In genomic region chr1:226342656-226343055, GRCh38 we compare ENCODE assay signal across 31 cellular contexts. TPM values are rescaled to one million over a fixed set of nuclear protein-coding genes. Genes with fewer than 3 reads are reported as not detected.
DNase-seq lines count a peak whose midpoint lies in the region; ATAC-seq, FAIRE-seq and TF ChIP-seq lines count a peak whose summit lies in the region.
"Had no signal": no experiment of that assay in that cellular context is flagged by ENCODE, and none has a peak within 500 bp of the region (broad histone marks: within the 10 kb centered on the region; RNA-seq: fewer than 3 reads in every experiment).

No MANE protein-coding gene starts in this region.

- no peak for TF ChIP-seq CTCF in HepG2 (CRISPR knock-in tag; IDR thresholded peaks at IDR 0.05)
- no peak for TF ChIP-seq CTCF in right lobe of liver (IDR thresholded peaks at IDR 0.05)
- TF ChIP-seq CTCF in K562 (IDR thresholded peaks at IDR 0.05 in 2 of 3, conservative IDR thresholded peaks at IDR 0.05 in 1 of 3; ENCODE audit: insufficient read depth in 2 of 3, low read depth in 1 of 3, low read length in 3 of 3) = no peak

- intact Hi-C loops in HepG2 (cut with micrococcal nuclease; ENCODE audit: unreplicated experiment) = no loop called here
- intact Hi-C loops in right lobe of liver (cut with DNase I) = no loop called here
- intact Hi-C loops in K562 (cut with micrococcal nuclease) = no loop called here

- H2AFZ ChIP-seq in HepG2 (ENCODE audit: low read length) = no peak overlapping the region
- no peak overlapping the region for H2AFZ ChIP-seq in K562 (ENCODE audit: low read depth, low read length)

- in situ Hi-C loops in HepG2 (cut with HindIII; ENCODE audit: extremely low pct_ligation_motif_present, low pct_unique_long_range_greater_than_20kb) (no loop called here), K562 (cut with MboI) (no loop called here)

- no peaks in the 10 kb centered on the region; a peak in 1 of 5 replicates for H3K27me3 ChIP-seq in HepG2 (ENCODE audit: control insufficient read depth in 1 of 2, insufficient read depth in 2 of 2, low read length in 2 of 2)
- no peaks in the 10 kb centered on the region for H3K27me3 ChIP-seq in right lobe of liver
- no peaks in the 10 kb centered on the region for H3K27me3 ChIP-seq in K562 (ENCODE audit: control insufficient read depth in 2 of 2, insufficient read depth in 2 of 2, low read length in 2 of 2)
- H3K27me3 ChIP-seq: BE2C; BLaER1; BLaER1 treated with 17β-estradiol and CSF1 and Interleukin-3, amounts not matched to agents 10 nM and 100 nM had no signal

- DNase-seq in HepG2 (ENCODE audit: low spot score) (no peak), right lobe of liver (no peak), K562 (ENCODE audit: extremely low read depth in 1 of 4, low spot score in 3 of 4) (no peak)
- DNase-seq in activated CD4-positive, CD25-positive, alpha-beta regulatory T cell treated with anti-CD3 and anti-CD28 coated beads, Interleukin-2, amount 50 U/mL, for 72 hours = no peak
- DNase-seq: 8988T; ACHN; AML-193; BE2C; C1 segment of cervical spinal cord; Caco-2; Calu3; CD4-positive, alpha-beta memory T cell; CD4-positive, alpha-beta T cell; CD4-positive, CD25-positive, alpha-beta regulatory T cell; CD8-positive, alpha-beta memory T cell; CD8-positive, alpha-beta T cell; COR-L47; DMS 273 treated with DMSO at 0.1 percent for 48 hours; DMS153; DMS53; DMS79; DMS79 treated with DMSO at 0.1 percent for 48 hours; DND-41; EL had no signal

- TF ChIP-seq POLR2A in HepG2 (IDR thresholded peaks at IDR 0.05; ENCODE audit: insufficient read depth in 1 of 2, low read depth in 2 of 2, low read length in 2 of 2) (no peak), right lobe of liver (IDR thresholded peaks at IDR 0.05) (no peak), K562 (conservative IDR thresholded peaks at IDR 0.05) (no peak)

- H4K20me1 ChIP-seq in HepG2 (ENCODE audit: insufficient read depth, low read length) (no peaks in the 10 kb centered on the region), K562 (replicated peaks; ENCODE audit: control insufficient read depth, insufficient read depth, low read length) (no peaks in the 10 kb centered on the region)
- H4K20me1 ChIP-seq: BLaER1; BLaER1 treated with 17β-estradiol and CSF1 and Interleukin-3, amounts not matched to agents 10 nM and 100 nM had no signal

- no peaks in the 10 kb centered on the region for H3K36me3 ChIP-seq in HepG2 (replicated peaks in 1 of 2; ENCODE audit: control insufficient read depth in 1 of 2, insufficient read depth in 2 of 2, low read length in 2 of 2)
- H3K36me3 ChIP-seq in right lobe of liver = no peaks in the 10 kb centered on the region
- H3K36me3 ChIP-seq in K562 (ENCODE audit: control insufficient read depth, insufficient read depth, low read length) = no peaks in the 10 kb centered on the region
- H3K36me3 ChIP-seq: BE2C; BLaER1; BLaER1 treated with 17β-estradiol and CSF1 and Interleukin-3, amounts not matched to agents 10 nM and 100 nM had no signal

- WGBS in HepG2 (ENCODE audit: low lambda C conversion rate) = 62% methylated on average over 2 of the region's 2 CpGs
- WGBS in right lobe of liver (ENCODE audit: insufficient coverage, low coverage, low lambda C conversion rate, missing lambda C conversion rate) = 50% methylated on average over 2 of the region's 2 CpGs
- WGBS in K562 (ENCODE audit: insufficient coverage, low coverage, missing lambda C conversion rate) = 11% methylated on average over 1 of the region's 2 CpGs

- H3K9ac ChIP-seq in HepG2 (ENCODE audit: insufficient read depth, low read depth, low read length) = no peak overlapping the region
- H3K9ac ChIP-seq in K562 (ENCODE audit: insufficient read depth in 1 of 2, low read depth in 2 of 2, low read length in 2 of 2) = no peak overlapping the region
- H3K9ac ChIP-seq: BLaER1; BLaER1 treated with 17β-estradiol and CSF1 and Interleukin-3, amounts not matched to agents 10 nM and 100 nM had no signal

- no peaks in the 10 kb centered on the region for H3K79me2 ChIP-seq in HepG2 (ENCODE audit: insufficient read depth, low read length)
- no peaks in the 10 kb centered on the region for H3K79me2 ChIP-seq in K562 (ENCODE audit: control insufficient read depth, insufficient read depth, low read length)

- TF ChIP-seq EP300 in HepG2 (IDR thresholded peaks at IDR 0.05; ENCODE audit: low read depth in 2 of 2, low read length in 2 of 2) (no peak), HepG2 (CRISPR knock-in tag; IDR thresholded peaks at IDR 0.05; ENCODE audit: borderline replicate concordance) (no peak), K562 (IDR thresholded peaks at IDR 0.05; ENCODE audit: low read length) (no peak)

- TF ChIP-seq RAD21 in HepG2 (CRISPR knock-in tag; IDR thresholded peaks at IDR 0.05) (no peak), K562 (CRISPR knock-in tag; conservative IDR thresholded peaks at IDR 0.05 in 1 of 2, IDR thresholded peaks at IDR 0.05 in 1 of 2) (no peak)

- H3K4me1 ChIP-seq in HepG2 (ENCODE audit: insufficient read depth, low read length) (no peaks in the 10 kb centered on the region), right lobe of liver (no peaks in the 10 kb centered on the region), K562 (replicated peaks in 1 of 2; ENCODE audit: control insufficient read depth in 2 of 2, insufficient read depth in 2 of 2, low read length in 2 of 2) (no peaks in the 10 kb centered on the region)
- H3K4me1 ChIP-seq: A549; BE2C; BLaER1 treated with 17β-estradiol and CSF1 and Interleukin-3, amounts not matched to agents 10 nM and 100 nM; Caco-2 had no signal

- CTCF ChIA-PET in HepG2 (lab: Yijun Ruan, JAX; ENCODE audit: low intra/inter-chr PET ratio, low total read pairs) = no interaction called here
- CTCF ChIA-PET in K562 (lab: Yijun Ruan, JAX; ENCODE audit: low intra/inter-chr PET ratio) = no interaction called here

- H3K27ac ChIP-seq in HepG2 (ENCODE audit: extremely low read length, insufficient read depth, low read length) (no peak overlapping the region), right lobe of liver (no peak overlapping the region), K562 (ENCODE audit: extremely low read depth, low read depth, low read length) (no peak overlapping the region)
- H3K27ac ChIP-seq: 22Rv1; A549; BLaER1; BLaER1 treated with 17β-estradiol and CSF1 and Interleukin-3, amounts not matched to agents 10 nM and 100 nM; C4-2B had no signal

- POLR2A ChIA-PET in HepG2 (lab: Yijun Ruan, JAX) = no interaction called here
- POLR2A ChIA-PET in K562 (lab: Yijun Ruan, JAX) = interaction anchor here (1.0 kb wide), 1 partner anchor 9 kb away, joined by 3 read pairs; no protein-coding TSS in a partner anchor

- BruUV-seq in HepG2 (replicated peaks; lab: Mats Ljungman, UMichigan) (no TSS peak), K562 (replicated peaks; lab: Mats Ljungman, UMichigan) (no TSS peak)

- H3K9me3 ChIP-seq in HepG2 (ENCODE audit: low read length) (peaks cover 8% of the 10 kb centered on the region), right lobe of liver (no peaks in the 10 kb centered on the region), K562 (replicated peaks; ENCODE audit: control insufficient read depth, insufficient read depth, low read depth, low read length) (peaks cover 11% of the 10 kb centered on the region)
- H3K9me3 ChIP-seq: BE2C had no signal

- no peak for FAIRE-seq in HepG2 (lab: Jason Lieb, UNC)
- FAIRE-seq in K562 (lab: Jason Lieb, UNC) = no peak
- FAIRE-seq: A204.1, A549, D721Med had no signal

- no peak overlapping the region for H3K4me3 ChIP-seq in HepG2 (replicated peaks in 1 of 3; ENCODE audit: insufficient read depth in 1 of 3, low read depth in 2 of 3, low read length in 3 of 3)
- H3K4me3 ChIP-seq in right lobe of liver = no peak overlapping the region
- H3K4me3 ChIP-seq in K562 = no peak overlapping the region
- H3K4me3 ChIP-seq: A549; BLaER1; BLaER1 treated with 17β-estradiol and CSF1 and Interleukin-3, amounts not matched to agents 10 nM and 100 nM had no signal

- H3K4me2 ChIP-seq in HepG2 (ENCODE audit: low read depth, low read length) (no peak overlapping the region), K562 (ENCODE audit: insufficient read depth, low read length) (no peak overlapping the region)
- H3K4me2 ChIP-seq: A549; BLaER1; BLaER1 treated with 17β-estradiol and CSF1 and Interleukin-3, amounts not matched to agents 10 nM and 100 nM had no signal

- ATAC-seq in HepG2 = no peak
- no peak for ATAC-seq in right lobe of liver
- no peak for ATAC-seq in K562
- ATAC-seq: A549; CD8-positive, alpha-beta T cell had no signal

- H3K9me1 ChIP-seq in K562 (ENCODE audit: control insufficient read depth, insufficient read depth, low read length) = no peaks in the 10 kb centered on the region

RNA-seq across cellular contexts. Expression of gene LIN9, which starts 33.7 kb away (rescaled TPM):
- total RNA-seq in HepG2 (2016; rRNA removed; fragmentation: Illumina TruSeq; extraction: Trizol) = 10.0 and 15.8 TPM in 2 replicates
- total RNA-seq in HepG2 (2016; cell fraction: cytosol; rRNA removed; fragmentation: Illumina TruSeq; extraction: Trizol; ENCODE audit: low read depth) = 4.3 and 5.1 TPM in 2 replicates
- 9.7 and 14.6 TPM in 2 replicates for total RNA-seq in HepG2 (2016; cell fraction: insoluble cytoplasmic fraction; rRNA removed; fragmentation: Illumina TruSeq; extraction: Trizol)
- 4.7 and 5.9 TPM in 2 replicates for total RNA-seq in HepG2 (2016; cell fraction: membrane; rRNA removed; fragmentation: Illumina TruSeq; extraction: Trizol)
- 8.9 and 10.4 TPM in 2 replicates for total RNA-seq in HepG2 (2016; cell fraction: nucleus; rRNA removed; fragmentation: Illumina TruSeq; extraction: Trizol)
- polyA plus RNA-seq in HepG2 (2011; rRNA removed) = 1.7 and 3.0 TPM in 2 replicates
- polyA plus RNA-seq in HepG2 (2011; cell fraction: cytosol; rRNA removed) = 1.2 and 1.3 TPM in 2 replicates
- polyA plus RNA-seq in HepG2 (2011; cell fraction: nucleus; rRNA removed) = 1.2 and 1.3 TPM in 2 replicates
- 1.7 and 2.8 TPM in 2 replicates for polyA plus RNA-seq in HepG2 (2012)
- 0.54 and 0.72 TPM in 2 replicates for polyA plus RNA-seq in HepG2 (2016; cell fraction: cytosol; fragmentation: Illumina TruSeq; extraction: Trizol; ENCODE audit: low read depth)
- 10.2 and 11.3 TPM in 2 replicates for polyA plus RNA-seq in HepG2 (2016; cell fraction: insoluble cytoplasmic fraction; fragmentation: Illumina TruSeq; extraction: Trizol; ENCODE audit: low read depth)
- polyA plus RNA-seq in HepG2 (2016; cell fraction: membrane; fragmentation: Illumina TruSeq; extraction: Trizol; ENCODE audit: low read depth) = 1.6 and 1.8 TPM in 2 replicates
- 9.5 and 10.3 TPM in 2 replicates for polyA plus RNA-seq in HepG2 (2016; cell fraction: nucleus; fragmentation: Illumina TruSeq; extraction: Trizol; ENCODE audit: insufficient read depth, low read depth)
- 1.2 and 4.5 TPM in 2 replicates for polyA minus RNA-seq in HepG2 (2011; rRNA and poly(A)+ RNA removed; ENCODE audit: low replicate concordance)
- 2.0 and 2.1 TPM in 2 replicates for polyA minus RNA-seq in HepG2 (2011; cell fraction: cytosol; rRNA and poly(A)+ RNA removed)
- polyA minus RNA-seq in HepG2 (2011; cell fraction: nucleus; rRNA and poly(A)+ RNA removed) = 5.2 and 7.6 TPM in 2 replicates
- 1 to 10 TPM in 2 of 6 experiments, under 1 TPM in 4; 0.46 to 1.5 (median 0.91) TPM for total RNA-seq in right lobe of liver
- 14.8 and 38.6 TPM in 2 replicates for total RNA-seq in K562 (2011; cell fraction: chromatin; rRNA removed; ENCODE audit: low replicate concordance)
- 8.2 and 11.1 TPM in 2 replicates for total RNA-seq in K562 (2011; cell fraction: nucleolus; rRNA removed)
- 15.6 and 18.7 TPM in 2 replicates for total RNA-seq in K562 (2011; cell fraction: nucleoplasm; rRNA removed)
- total RNA-seq in K562 (2014; rRNA removed) = 15.8 and 18.8 TPM in 2 replicates
- 31.4 and 37.5 TPM in 2 replicates for total RNA-seq in K562 (2014; rRNA removed; fragmentation: Illumina TruSeq; extraction: Trizol)
- total RNA-seq in K562 (2015; rRNA removed; fragmentation: Illumina TruSeq; extraction: Trizol) = 29.3 and 30.6 TPM in 2 replicates
- 18.9 and 19.4 TPM in 2 replicates for total RNA-seq in K562 (2021)
- 22.9 and 33.0 TPM in 2 replicates for polyA plus RNA-seq in K562 (2011; rRNA removed)
- polyA plus RNA-seq in K562 (2011; cell fraction: cytosol; rRNA removed) = 7.5 and 14.3 TPM in 2 replicates
- 15.2 and 19.7 TPM in 2 replicates for polyA plus RNA-seq in K562 (2011; cell fraction: nucleus; rRNA removed)
- polyA plus RNA-seq in K562 (2012) = 11.8 and 14.2 TPM in 2 replicates
- 21.6 and 25.3 TPM in 2 replicates for polyA plus RNA-seq in K562 (2014; fragmentation: Illumina TruSeq; extraction: Trizol)
- polyA plus RNA-seq in K562 (2014; fragmentation: Nextera tagmentation; extraction: Ambion mirVana) = 10 to 100 TPM; 19.4 to 26.8 TPM
- 19.6 and 25.5 TPM in 2 replicates for polyA plus RNA-seq in K562 (2014; rRNA removed)
- polyA minus RNA-seq in K562 (2011; rRNA and poly(A)+ RNA removed) = 23.7 and 24.4 TPM in 2 replicates
- polyA minus RNA-seq in K562 (2011; cell fraction: cytosol; rRNA and poly(A)+ RNA removed) = 6.8 and 10.7 TPM in 2 replicates
- 10.4 and 18.0 TPM in 2 replicates for polyA minus RNA-seq in K562 (2011; cell fraction: nucleus; rRNA and poly(A)+ RNA removed)

Comparison
In these comparisons a context has a peak if more than half of its experiments do, and no peak if none do; other contexts are left out.
1. Of the 241 proteins assayed by ChIP-seq in both HepG2 and K562: peak only in HepG2: none; only in K562: ZNF766; in both: ZNF431; in neither: 239.